ENCODE assay signal across 7 cellular contexts in genomic region chr7:45311597-45311996, GRCh38.
"Had no signal": no experiment of that assay in that cellular context is flagged by ENCODE, and none has a peak within 500 bp of the region (broad histone marks: within the 10 kb centered on the region; RNA-seq: fewer than 3 reads in every experiment).

No MANE protein-coding gene starts in this region.

- H2AFZ ChIP-seq: GM23248 had no signal

- DNase-seq: GM23248, H7, IMR-90, KG1 had no signal

- H3K27ac ChIP-seq: GM23248 had no signal

- ATAC-seq: K562 had no signal

- H3K4me3 ChIP-seq: GM23248, HAP-1, K562 had no signal

- H3K36me3 ChIP-seq: HAP-1 had no signal

- H3K4me1 ChIP-seq: HAP-1 had no signal

- FAIRE-seq: HTR-8/SVneo, K562 had no signal
